Comparison of ENCODE assay signal across 1 cellular context in the genomic region with DNA sequence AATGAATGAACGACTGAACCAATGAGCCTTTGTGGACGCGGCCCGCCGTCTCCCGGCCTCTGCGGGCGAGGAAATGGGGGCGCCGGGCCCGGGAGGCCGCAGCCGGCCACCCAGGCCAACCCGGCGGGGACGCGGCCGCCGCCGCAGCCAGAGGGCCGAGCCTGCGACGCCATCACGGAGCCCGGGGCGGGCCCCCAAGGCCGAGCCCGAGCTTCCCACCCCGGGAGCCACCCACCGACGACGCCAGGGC.
TF ChIP-seq lines count a peak whose summit lies in the region.

No MANE protein-coding gene starts in this region.

TF ChIP-seq in WTC11, 78 proteins besides CTCF, POLR2A, EP300 and RAD21 (continued from another document):
- no peak for TF ChIP-seq ZBTB21 (CRISPR knock-in tag; IDR thresholded peaks at IDR 0.05; ENCODE audit: borderline replicate concordance)
- TF ChIP-seq, protein P1, sequence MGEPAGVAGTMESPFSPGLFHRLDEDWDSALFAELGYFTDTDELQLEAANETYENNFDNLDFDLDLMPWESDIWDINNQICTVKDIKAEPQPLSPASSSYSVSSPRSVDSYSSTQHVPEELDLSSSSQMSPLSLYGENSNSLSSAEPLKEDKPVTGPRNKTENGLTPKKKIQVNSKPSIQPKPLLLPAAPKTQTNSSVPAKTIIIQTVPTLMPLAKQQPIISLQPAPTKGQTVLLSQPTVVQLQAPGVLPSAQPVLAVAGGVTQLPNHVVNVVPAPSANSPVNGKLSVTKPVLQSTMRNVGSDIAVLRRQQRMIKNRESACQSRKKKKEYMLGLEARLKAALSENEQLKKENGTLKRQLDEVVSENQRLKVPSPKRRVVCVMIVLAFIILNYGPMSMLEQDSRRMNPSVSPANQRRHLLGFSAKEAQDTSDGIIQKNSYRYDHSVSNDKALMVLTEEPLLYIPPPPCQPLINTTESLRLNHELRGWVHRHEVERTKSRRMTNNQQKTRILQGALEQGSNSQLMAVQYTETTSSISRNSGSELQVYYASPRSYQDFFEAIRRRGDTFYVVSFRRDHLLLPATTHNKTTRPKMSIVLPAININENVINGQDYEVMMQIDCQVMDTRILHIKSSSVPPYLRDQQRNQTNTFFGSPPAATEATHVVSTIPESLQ (CRISPR knock-in tag; IDR thresholded peaks at IDR 0.05) = no peak
- no peak for TF ChIP-seq JUN (CRISPR knock-in tag; IDR thresholded peaks at IDR 0.05)
- TF ChIP-seq, protein P2, sequence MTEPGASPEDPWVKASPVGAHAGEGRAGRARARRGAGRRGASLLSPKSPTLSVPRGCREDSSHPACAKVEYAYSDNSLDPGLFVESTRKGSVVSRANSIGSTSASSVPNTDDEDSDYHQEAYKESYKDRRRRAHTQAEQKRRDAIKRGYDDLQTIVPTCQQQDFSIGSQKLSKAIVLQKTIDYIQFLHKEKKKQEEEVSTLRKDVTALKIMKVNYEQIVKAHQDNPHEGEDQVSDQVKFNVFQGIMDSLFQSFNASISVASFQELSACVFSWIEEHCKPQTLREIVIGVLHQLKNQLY (CRISPR knock-in tag; IDR thresholded peaks at IDR 0.05) = no peak
